Comparison of ENCODE assay signal across 1 cellular context in genomic region chr17:75876190-75876937, GRCh38.
TF ChIP-seq lines count a peak whose summit lies in the region.

No MANE protein-coding gene starts in this region.

TF ChIP-seq in HepG2, 621 proteins besides CTCF, POLR2A, EP300 and RAD21 (continued from another document):
- TF ChIP-seq SRSF9 (IDR thresholded peaks at IDR 0.05; ENCODE audit: borderline replicate concordance, insufficient read depth, low read depth, low read length, poor library complexity, severe bottlenecking): no peak
- peak; percentile 43; the same call in 1 of the 2 replicates for TF ChIP-seq SIX1 (CRISPR knock-in tag; IDR thresholded peaks at IDR 0.05; ENCODE audit: borderline replicate concordance)
- TF ChIP-seq ATF6 (CRISPR knock-in tag; conservative IDR thresholded peaks at IDR 0.05): no peak
- TF ChIP-seq ZNF251 (CRISPR knock-in tag; IDR thresholded peaks at IDR 0.05): no peak
- TF ChIP-seq MTA1 (CRISPR knock-in tag; IDR thresholded peaks at IDR 0.05; ENCODE audit: borderline replicate concordance): peak; percentile 99
- peak; percentile 17; the same call in 1 of the 2 replicates for TF ChIP-seq ONECUT2 (CRISPR knock-in tag; IDR thresholded peaks at IDR 0.05)
- no peak; the same call in 1 of the 2 replicates for TF ChIP-seq WIZ (CRISPR knock-in tag; IDR thresholded peaks at IDR 0.05)
- TF ChIP-seq STAT5B (CRISPR knock-in tag; IDR thresholded peaks at IDR 0.05): peak; percentile 34; the same call in 1 of the 2 replicates
- TF ChIP-seq NCOA1 (CRISPR knock-in tag; IDR thresholded peaks at IDR 0.05): peak; percentile 98; the same call in 1 of the 2 replicates
- TF ChIP-seq ZNF20 (CRISPR knock-in tag; IDR thresholded peaks at IDR 0.05): no peak
- no peak for TF ChIP-seq SMARCE1 (IDR thresholded peaks at IDR 0.05; ENCODE audit: borderline replicate concordance)
- TF ChIP-seq KIAA2018 (CRISPR knock-in tag; IDR thresholded peaks at IDR 0.05; ENCODE audit: borderline replicate concordance): no peak
- TF ChIP-seq ZNF567 (CRISPR knock-in tag; IDR thresholded peaks at IDR 0.05; ENCODE audit: borderline replicate concordance): no peak
- TF ChIP-seq ZBTB26 (CRISPR knock-in tag; IDR thresholded peaks at IDR 0.05; ENCODE audit: borderline replicate concordance): peak; percentile 27
- no peak; the same call in 1 of the 2 replicates for TF ChIP-seq ZSCAN22 (CRISPR knock-in tag; IDR thresholded peaks at IDR 0.05)
- no peak for TF ChIP-seq FOXA1 (IDR thresholded peaks at IDR 0.05)
- TF ChIP-seq FOXA1 (CRISPR knock-in tag; IDR thresholded peaks at IDR 0.05): peak; percentile 80
- no peak for TF ChIP-seq ZNF615 (CRISPR knock-in tag; IDR thresholded peaks at IDR 0.05; ENCODE audit: borderline replicate concordance)
- TF ChIP-seq ARID5B (CRISPR knock-in tag; IDR thresholded peaks at IDR 0.05): peak; percentile 87
- TF ChIP-seq REPIN1 (CRISPR knock-in tag; IDR thresholded peaks at IDR 0.05; ENCODE audit: borderline replicate concordance, low read depth): peak; percentile 100
- no peak for TF ChIP-seq HMGA1 (CRISPR knock-in tag; conservative IDR thresholded peaks at IDR 0.05)
- TF ChIP-seq FOXJ3 (CRISPR knock-in tag; IDR thresholded peaks at IDR 0.05; ENCODE audit: borderline replicate concordance): peak; percentile 70
- 0 out of 2 replicates have a peak, but pooled peaks have one; percentile 30 for TF ChIP-seq ZNF260 (CRISPR knock-in tag; IDR thresholded peaks at IDR 0.05; ENCODE audit: borderline replicate concordance, low read depth)
- 0 out of 2 replicates have a peak, but pooled peaks have one; percentile 35 for TF ChIP-seq RARG (CRISPR knock-in tag; IDR thresholded peaks at IDR 0.05; ENCODE audit: low read depth)
- TF ChIP-seq TOPORS (CRISPR knock-in tag; IDR thresholded peaks at IDR 0.05): peak; percentile 84; the same call in 1 of the 2 replicates
- TF ChIP-seq NFKBIZ (CRISPR knock-in tag; IDR thresholded peaks at IDR 0.05): peak; percentile 94
- peak in 1 of 2 experiments; percentile 29; a peak in 1 of 4 replicates for TF ChIP-seq ATF4 (CRISPR knock-in tag; IDR thresholded peaks at IDR 0.05)
- no peak for TF ChIP-seq ZBTB1 (CRISPR knock-in tag; IDR thresholded peaks at IDR 0.05; ENCODE audit: borderline replicate concordance)
- TF ChIP-seq TFDP1 (CRISPR knock-in tag; IDR thresholded peaks at IDR 0.05; ENCODE audit: borderline replicate concordance): peak; percentile 76
- TF ChIP-seq TFE3 (CRISPR knock-in tag; IDR thresholded peaks at IDR 0.05): peak; percentile 88
- TF ChIP-seq ZSCAN31 (CRISPR knock-in tag; IDR thresholded peaks at IDR 0.05; ENCODE audit: low read depth): peak; percentile 77
- peak; percentile 72; the same call in 1 of the 2 replicates for TF ChIP-seq ZNF253 (CRISPR knock-in tag; IDR thresholded peaks at IDR 0.05; ENCODE audit: borderline replicate concordance)
- peak; percentile 99 for TF ChIP-seq MYC (CRISPR knock-in tag; IDR thresholded peaks at IDR 0.05; ENCODE audit: borderline replicate concordance)
- TF ChIP-seq SKI (IDR thresholded peaks at IDR 0.05; ENCODE audit: partially characterized antibody): peak; percentile 97
- peak; percentile 87; the same call in 1 of the 2 replicates for TF ChIP-seq NR1H2 (CRISPR knock-in tag; IDR thresholded peaks at IDR 0.05; ENCODE audit: borderline replicate concordance, low read depth)
